In genomic region chr13:110568649-110569048, GRCh38 we compare ENCODE assay signal across 1 cellular context.
TF ChIP-seq lines count a peak whose summit lies in the region.

No MANE protein-coding gene starts in this region.

TF ChIP-seq in HepG2, 621 proteins besides CTCF, POLR2A, EP300 and RAD21:
- TF ChIP-seq, protein P1, sequence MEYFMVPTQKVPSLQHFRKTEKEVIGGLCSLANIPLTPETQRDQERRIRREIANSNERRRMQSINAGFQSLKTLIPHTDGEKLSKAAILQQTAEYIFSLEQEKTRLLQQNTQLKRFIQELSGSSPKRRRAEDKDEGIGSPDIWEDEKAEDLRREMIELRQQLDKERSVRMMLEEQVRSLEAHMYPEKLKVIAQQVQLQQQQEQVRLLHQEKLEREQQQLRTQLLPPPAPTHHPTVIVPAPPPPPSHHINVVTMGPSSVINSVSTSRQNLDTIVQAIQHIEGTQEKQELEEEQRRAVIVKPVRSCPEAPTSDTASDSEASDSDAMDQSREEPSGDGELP (IDR thresholded peaks at IDR 0.05; ENCODE audit: borderline replicate concordance, low read depth): no peak
- 0 out of 2 replicates have a peak, but pooled peaks have one; percentile 23 for TF ChIP-seq MNT (IDR thresholded peaks at IDR 0.05)
